In genomic region chr10:49742683-49743463, GRCh38 we compare ENCODE assay signal across 25 cellular contexts. TPM values are rescaled to one million over a fixed set of nuclear protein-coding genes. Genes with fewer than 3 reads are reported as not detected.
"Had no signal": no experiment of that assay in that cellular context is flagged by ENCODE, and none has a peak within 500 bp of the region (broad histone marks: within the 10 kb centered on the region; RNA-seq: fewer than 3 reads in every experiment).

No MANE protein-coding gene starts in this region.

- H3K9me3 ChIP-seq: esophagus muscularis mucosa, heart left ventricle, left lung, neutrophil, pancreas, prostate gland, uterus had no signal

- FAIRE-seq: astrocyte, pancreas had no signal

- H3K27ac ChIP-seq: brain microvascular endothelial cell, esophagus muscularis mucosa, foreskin keratinocyte, heart left ventricle, left lung, neutrophil, pancreas, prostate gland, skin epidermis, uterus had no signal

- H3K4me3 ChIP-seq: esophagus muscularis mucosa, heart left ventricle, left lung, pancreas, prostate gland, skin epidermis, uterus had no signal

- H3K27me3 ChIP-seq: brain microvascular endothelial cell, esophagus muscularis mucosa, foreskin keratinocyte, heart left ventricle, left lung, neutrophil, pancreas, uterus had no signal

- ATAC-seq: foreskin keratinocyte; heart left ventricle; left lung; pancreas; sciatic nerve; stimulated activated effector memory CD8-positive, alpha-beta T cell treated with anti-CD3 and anti-CD28 coated beads, Interleukin-12 subunit alpha, Interleukin-12 subunit beta, amount 100 ng/mL, for 72 hours had no signal

- H3K4me1 ChIP-seq: esophagus muscularis mucosa, foreskin keratinocyte, heart left ventricle, left lung, pancreas, prostate gland, uterus had no signal

- DNase-seq: activated B cell treated with CpG ODN at 0.5 μM for 24 hours; activated CD4-positive, alpha-beta T cell treated with anti-CD3 and anti-CD28 coated beads, Interleukin-2, amount 50 U/mL, for 4 hours; activated CD8-positive, alpha-beta memory T cell treated with anti-CD3 and anti-CD28 coated beads, Interleukin-2, amount 50 U/mL, for 48 hours; activated gamma-delta T cell; activated naive CD4-positive, alpha-beta T cell treated with anti-CD3 and anti-CD28 coated beads, Interleukin-2, amount 50 U/mL, for 16 hours; activated T-cell treated with anti-CD3 and anti-CD28 coated beads, Interleukin-2, amount 50 U/mL, for 24 hours; amniotic stem cell; brain microvascular endothelial cell; cortex of kidney; foreskin keratinocyte; heart left ventricle; hypothalamus; retina; stimulated activated CD4-positive, alpha-beta T cell treated with anti-CD3 and anti-CD28 coated beads, Interleukin-4, amount 100 ng/mL, for 24 hours; substantia nigra; uterus had no signal

- H3K36me3 ChIP-seq: brain microvascular endothelial cell, esophagus muscularis mucosa, heart left ventricle, left lung, neutrophil, pancreas, prostate gland, uterus had no signal

RNA-seq across cellular contexts. Expression of gene OGDHL, which starts 19.2 kb away (rescaled TPM):
- total RNA-seq: activated B cell treated with CpG ODN at 0.5 μM for 24 hours, sciatic nerve had no signal
